ENCODE assay signal across 28 cellular contexts in genomic region chr12:13462450-13462849, GRCh38.
"Had no signal": no experiment of that assay in that cellular context is flagged by ENCODE, and none has a peak within 500 bp of the region (broad histone marks: within the 10 kb centered on the region; RNA-seq: fewer than 3 reads in every experiment).

No MANE protein-coding gene starts in this region.

- H3K36me3 Mint-ChIP-seq: stimulated activated effector memory CD8-positive, alpha-beta T cell treated with anti-CD3 and anti-CD28 coated beads, Interleukin-12 subunit alpha, Interleukin-12 subunit beta, amount 100 ng/mL, for 72 hours; stimulated activated memory B cell treated with anti-CD40 and anti-IgM and Interleukin-4, amounts not matched to agents 10 μg/mL and 1 μg/mL and 100 μg/mL, for 72 hours; stimulated activated naive B cell treated with anti-CD40 and anti-IgM and Interleukin-4, amounts not matched to agents 10 μg/mL and 1 μg/mL and 100 μg/mL, for 72 hours; type B pancreatic cell had no signal

- H3K27ac Mint-ChIP-seq: stimulated activated effector memory CD8-positive, alpha-beta T cell treated with anti-CD3 and anti-CD28 coated beads, Interleukin-12 subunit alpha, Interleukin-12 subunit beta, amount 100 ng/mL, for 72 hours; stimulated activated memory B cell treated with anti-CD40 and anti-IgM and Interleukin-4, amounts not matched to agents 10 μg/mL and 1 μg/mL and 100 μg/mL, for 72 hours; stimulated activated naive B cell treated with anti-CD40 and anti-IgM and Interleukin-4, amounts not matched to agents 10 μg/mL and 1 μg/mL and 100 μg/mL, for 72 hours; stimulated activated naive CD8-positive, alpha-beta T cell treated with anti-CD3 and anti-CD28 coated beads, Interleukin-15, amount 100 ng/mL, for 72 hours; stimulated activated naive CD8-positive, alpha-beta T cell treated with anti-CD3 and anti-CD28 coated beads, Interleukin-15, Interleukin-2, amounts not matched to agents 100 ng/mL and 50 ng/mL, for 24 hours; type B pancreatic cell had no signal

- H3K27me3 ChIP-seq: stomach, suprapubic skin, testis, thyroid gland, tibial artery, tibial nerve, transverse colon, upper lobe of left lung, upper lobe of right lung, uterus, vagina had no signal

- H3K27me3 Mint-ChIP-seq: stimulated activated memory B cell treated with anti-CD40 and anti-IgM and Interleukin-4, amounts not matched to agents 10 μg/mL and 1 μg/mL and 100 μg/mL, for 72 hours had no signal

- H3K27ac ChIP-seq: stomach, suprapubic skin, testis, thoracic aorta, thyroid gland, tibial artery, tibial nerve, transverse colon, upper lobe of left lung, upper lobe of right lung, uterus, vagina had no signal

- ATAC-seq: stimulated activated effector memory CD8-positive, alpha-beta T cell treated with anti-CD3 and anti-CD28 coated beads, Interleukin-12 subunit alpha, Interleukin-12 subunit beta, amount 100 ng/mL, for 72 hours; stimulated activated memory B cell treated with anti-CD40 and anti-IgM and Interleukin-4, amounts not matched to agents 10 μg/mL and 1 μg/mL and 100 μg/mL, for 72 hours; stimulated activated naive B cell treated with anti-CD40 and anti-IgM and Interleukin-4, amounts not matched to agents 10 μg/mL and 1 μg/mL and 100 μg/mL, for 72 hours; stimulated activated naive CD8-positive, alpha-beta T cell treated with anti-CD3 and anti-CD28 coated beads, Interleukin-15, amount 100 ng/mL, for 72 hours; stimulated activated naive CD8-positive, alpha-beta T cell treated with anti-CD3 and anti-CD28 coated beads, Interleukin-15, Interleukin-2, amounts not matched to agents 100 U/mL and 50 U/mL, for 24 hours; upper lobe of right lung had no signal

- H3K9me3 ChIP-seq: stomach, suprapubic skin, testis, thoracic aorta, thyroid gland, tibial artery, tibial nerve, transverse colon, upper lobe of left lung, upper lobe of right lung, uterus, vagina had no signal

- H3K4me3 Mint-ChIP-seq: stimulated activated effector memory CD8-positive, alpha-beta T cell treated with anti-CD3 and anti-CD28 coated beads, Interleukin-12 subunit alpha, Interleukin-12 subunit beta, amount 100 ng/mL, for 72 hours; stimulated activated memory B cell treated with anti-CD40 and anti-IgM and Interleukin-4, amounts not matched to agents 10 μg/mL and 1 μg/mL and 100 μg/mL, for 72 hours; stimulated activated naive B cell treated with anti-CD40 and anti-IgM and Interleukin-4, amounts not matched to agents 10 μg/mL and 1 μg/mL and 100 μg/mL, for 72 hours; stimulated activated naive CD8-positive, alpha-beta T cell treated with anti-CD3 and anti-CD28 coated beads, Interleukin-15, amount 100 ng/mL, for 72 hours; stimulated activated naive CD8-positive, alpha-beta T cell treated with anti-CD3 and anti-CD28 coated beads, Interleukin-15, Interleukin-2, amounts not matched to agents 100 ng/mL and 50 ng/mL, for 24 hours; type B pancreatic cell had no signal

- H3K4me1 Mint-ChIP-seq: stimulated activated effector memory CD8-positive, alpha-beta T cell treated with anti-CD3 and anti-CD28 coated beads, Interleukin-12 subunit alpha, Interleukin-12 subunit beta, amount 100 ng/mL, for 72 hours; stimulated activated memory B cell treated with anti-CD40 and anti-IgM and Interleukin-4, amounts not matched to agents 10 μg/mL and 1 μg/mL and 100 μg/mL, for 72 hours; stimulated activated naive B cell treated with anti-CD40 and anti-IgM and Interleukin-4, amounts not matched to agents 10 μg/mL and 1 μg/mL and 100 μg/mL, for 72 hours; stimulated activated naive CD8-positive, alpha-beta T cell treated with anti-CD3 and anti-CD28 coated beads, Interleukin-15, amount 100 ng/mL, for 72 hours had no signal

- H3K36me3 ChIP-seq: stomach, suprapubic skin, thoracic aorta, thyroid gland, tibial artery, tibial nerve, transverse colon, upper lobe of left lung, upper lobe of right lung, uterus, vagina had no signal

- H3K4me3 ChIP-seq: stomach, suprapubic skin, testis, thoracic aorta, thyroid gland, tibial artery, tibial nerve, transverse colon, upper lobe of left lung, upper lobe of right lung, uterus, vagina had no signal

- H3K9me3 Mint-ChIP-seq: stimulated activated effector memory CD8-positive, alpha-beta T cell treated with anti-CD3 and anti-CD28 coated beads, Interleukin-12 subunit alpha, Interleukin-12 subunit beta, amount 100 ng/mL, for 72 hours; stimulated activated memory B cell treated with anti-CD40 and anti-IgM and Interleukin-4, amounts not matched to agents 10 μg/mL and 1 μg/mL and 100 μg/mL, for 72 hours; stimulated activated naive B cell treated with anti-CD40 and anti-IgM and Interleukin-4, amounts not matched to agents 10 μg/mL and 1 μg/mL and 100 μg/mL, for 72 hours; stimulated activated naive CD8-positive, alpha-beta T cell treated with anti-CD3 and anti-CD28 coated beads, Interleukin-15, amount 100 ng/mL, for 72 hours; stimulated activated naive CD8-positive, alpha-beta T cell treated with anti-CD3 and anti-CD28 coated beads, Interleukin-15, Interleukin-2, amounts not matched to agents 100 ng/mL and 50 ng/mL, for 24 hours; type B pancreatic cell had no signal

- DNase-seq: stimulated activated CD4-positive, alpha-beta T cell treated with anti-CD3 and anti-CD28 coated beads, Interleukin-2, amount 100 ng/mL, for 48 hours; stimulated activated CD4-positive, alpha-beta T cell treated with anti-CD3 and anti-CD28 coated beads, Interleukin-4, amount 100 ng/mL, for 1 hour; stimulated activated CD4-positive, alpha-beta T cell treated with anti-CD3 and anti-CD28 coated beads, Interleukin-4, amount 100 ng/mL, for 24 hours; stimulated activated CD4-positive, alpha-beta T cell treated with anti-CD3 and anti-CD28 coated beads, Interleukin-4, amount 100 ng/mL, for 4 hours; stimulated activated CD8-positive, alpha-beta memory T cell treated with anti-CD3 and anti-CD28 coated beads, Interleukin-4, amount 100 ng/mL, for 48 hours; stimulated activated naive B cell treated with anti-CD40 and anti-IgM and Interleukin-4, amounts not matched to agents 10 μg/mL and 1 μg/mL and 100 μg/mL, for 72 hours; stimulated activated naive CD4-positive, alpha-beta T cell; stimulated activated naive CD4-positive, alpha-beta T cell treated with Interleukin-2 at 50 U/mL for 16 hours; stimulated activated naive CD8-positive, alpha-beta T cell treated with anti-CD3 and anti-CD28 coated beads, Interleukin-15, amount 100 ng/mL, for 72 hours; stimulated activated naive CD8-positive, alpha-beta T cell treated with anti-CD3 and anti-CD28 coated beads, Interleukin-15, Interleukin-2, amounts not matched to agents 100 U/mL and 50 U/mL, for 24 hours; stomach; substantia nigra; testis; thyroid gland; transverse colon; trophoblast cell; upper lobe of left lung; upper lobe of right lung; uterus had no signal

- H3K4me1 ChIP-seq: stomach, suprapubic skin, testis, thyroid gland, tibial artery, tibial nerve, transverse colon, upper lobe of left lung, upper lobe of right lung, uterus, vagina had no signal
